ENCODE assay signal across 1 cellular context in genomic region chr12:102765736-102766135, GRCh38.
TF ChIP-seq lines count a peak whose summit lies in the region.

No MANE protein-coding gene starts in this region.

TF ChIP-seq in HepG2, 621 proteins besides CTCF, POLR2A, EP300 and RAD21:
- TF ChIP-seq ETV6 (CRISPR knock-in tag; conservative IDR thresholded peaks at IDR 0.05): no peak
